1 cellular context compared by ENCODE assay signal in the genomic region with DNA sequence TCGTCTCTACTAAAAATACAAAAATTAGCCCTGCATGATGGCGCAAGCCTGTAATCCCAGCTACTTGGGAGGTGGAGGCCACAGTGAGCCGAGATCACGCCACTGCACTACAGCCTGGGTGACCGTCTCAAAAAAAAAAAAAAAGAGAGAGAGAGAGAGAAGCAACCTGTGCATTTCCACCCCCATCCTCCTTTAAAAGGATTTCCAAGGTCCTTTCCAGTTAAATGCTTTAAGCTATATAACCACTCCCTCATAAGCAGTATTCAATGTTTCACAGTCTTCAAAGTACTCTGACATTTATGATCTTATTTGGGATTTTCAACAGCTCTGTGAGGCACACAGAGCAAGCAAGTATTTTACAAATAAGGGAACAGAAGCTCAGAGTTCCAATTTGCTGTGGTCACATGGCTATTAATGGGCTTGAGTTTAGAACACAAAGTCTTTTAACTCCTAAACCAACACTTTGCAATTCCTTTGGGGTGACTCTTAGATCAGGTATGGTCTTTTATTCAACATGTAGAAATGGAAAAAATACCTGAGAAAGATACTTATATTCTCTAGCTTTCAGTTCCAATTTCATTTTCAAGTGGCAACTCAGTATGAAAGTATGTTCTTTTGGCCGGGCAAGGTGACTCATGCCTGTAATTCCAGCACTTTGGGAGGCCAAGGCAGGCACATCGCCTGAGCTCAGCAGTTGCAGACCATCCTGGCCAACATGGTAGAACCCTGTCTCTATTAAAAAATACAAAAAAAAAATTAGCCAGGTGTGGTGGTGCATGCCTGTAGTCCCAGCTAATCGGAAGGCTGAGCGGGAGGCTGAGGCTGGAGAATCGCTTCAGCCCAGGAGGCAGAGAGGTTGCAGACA.
TF ChIP-seq lines count a peak whose summit lies in the region.

No MANE protein-coding gene starts in this region.

TF ChIP-seq in GM23338, 12 proteins besides CTCF, POLR2A, EP300 and RAD21 (continued from another document):
- TF ChIP-seq, protein P1, sequence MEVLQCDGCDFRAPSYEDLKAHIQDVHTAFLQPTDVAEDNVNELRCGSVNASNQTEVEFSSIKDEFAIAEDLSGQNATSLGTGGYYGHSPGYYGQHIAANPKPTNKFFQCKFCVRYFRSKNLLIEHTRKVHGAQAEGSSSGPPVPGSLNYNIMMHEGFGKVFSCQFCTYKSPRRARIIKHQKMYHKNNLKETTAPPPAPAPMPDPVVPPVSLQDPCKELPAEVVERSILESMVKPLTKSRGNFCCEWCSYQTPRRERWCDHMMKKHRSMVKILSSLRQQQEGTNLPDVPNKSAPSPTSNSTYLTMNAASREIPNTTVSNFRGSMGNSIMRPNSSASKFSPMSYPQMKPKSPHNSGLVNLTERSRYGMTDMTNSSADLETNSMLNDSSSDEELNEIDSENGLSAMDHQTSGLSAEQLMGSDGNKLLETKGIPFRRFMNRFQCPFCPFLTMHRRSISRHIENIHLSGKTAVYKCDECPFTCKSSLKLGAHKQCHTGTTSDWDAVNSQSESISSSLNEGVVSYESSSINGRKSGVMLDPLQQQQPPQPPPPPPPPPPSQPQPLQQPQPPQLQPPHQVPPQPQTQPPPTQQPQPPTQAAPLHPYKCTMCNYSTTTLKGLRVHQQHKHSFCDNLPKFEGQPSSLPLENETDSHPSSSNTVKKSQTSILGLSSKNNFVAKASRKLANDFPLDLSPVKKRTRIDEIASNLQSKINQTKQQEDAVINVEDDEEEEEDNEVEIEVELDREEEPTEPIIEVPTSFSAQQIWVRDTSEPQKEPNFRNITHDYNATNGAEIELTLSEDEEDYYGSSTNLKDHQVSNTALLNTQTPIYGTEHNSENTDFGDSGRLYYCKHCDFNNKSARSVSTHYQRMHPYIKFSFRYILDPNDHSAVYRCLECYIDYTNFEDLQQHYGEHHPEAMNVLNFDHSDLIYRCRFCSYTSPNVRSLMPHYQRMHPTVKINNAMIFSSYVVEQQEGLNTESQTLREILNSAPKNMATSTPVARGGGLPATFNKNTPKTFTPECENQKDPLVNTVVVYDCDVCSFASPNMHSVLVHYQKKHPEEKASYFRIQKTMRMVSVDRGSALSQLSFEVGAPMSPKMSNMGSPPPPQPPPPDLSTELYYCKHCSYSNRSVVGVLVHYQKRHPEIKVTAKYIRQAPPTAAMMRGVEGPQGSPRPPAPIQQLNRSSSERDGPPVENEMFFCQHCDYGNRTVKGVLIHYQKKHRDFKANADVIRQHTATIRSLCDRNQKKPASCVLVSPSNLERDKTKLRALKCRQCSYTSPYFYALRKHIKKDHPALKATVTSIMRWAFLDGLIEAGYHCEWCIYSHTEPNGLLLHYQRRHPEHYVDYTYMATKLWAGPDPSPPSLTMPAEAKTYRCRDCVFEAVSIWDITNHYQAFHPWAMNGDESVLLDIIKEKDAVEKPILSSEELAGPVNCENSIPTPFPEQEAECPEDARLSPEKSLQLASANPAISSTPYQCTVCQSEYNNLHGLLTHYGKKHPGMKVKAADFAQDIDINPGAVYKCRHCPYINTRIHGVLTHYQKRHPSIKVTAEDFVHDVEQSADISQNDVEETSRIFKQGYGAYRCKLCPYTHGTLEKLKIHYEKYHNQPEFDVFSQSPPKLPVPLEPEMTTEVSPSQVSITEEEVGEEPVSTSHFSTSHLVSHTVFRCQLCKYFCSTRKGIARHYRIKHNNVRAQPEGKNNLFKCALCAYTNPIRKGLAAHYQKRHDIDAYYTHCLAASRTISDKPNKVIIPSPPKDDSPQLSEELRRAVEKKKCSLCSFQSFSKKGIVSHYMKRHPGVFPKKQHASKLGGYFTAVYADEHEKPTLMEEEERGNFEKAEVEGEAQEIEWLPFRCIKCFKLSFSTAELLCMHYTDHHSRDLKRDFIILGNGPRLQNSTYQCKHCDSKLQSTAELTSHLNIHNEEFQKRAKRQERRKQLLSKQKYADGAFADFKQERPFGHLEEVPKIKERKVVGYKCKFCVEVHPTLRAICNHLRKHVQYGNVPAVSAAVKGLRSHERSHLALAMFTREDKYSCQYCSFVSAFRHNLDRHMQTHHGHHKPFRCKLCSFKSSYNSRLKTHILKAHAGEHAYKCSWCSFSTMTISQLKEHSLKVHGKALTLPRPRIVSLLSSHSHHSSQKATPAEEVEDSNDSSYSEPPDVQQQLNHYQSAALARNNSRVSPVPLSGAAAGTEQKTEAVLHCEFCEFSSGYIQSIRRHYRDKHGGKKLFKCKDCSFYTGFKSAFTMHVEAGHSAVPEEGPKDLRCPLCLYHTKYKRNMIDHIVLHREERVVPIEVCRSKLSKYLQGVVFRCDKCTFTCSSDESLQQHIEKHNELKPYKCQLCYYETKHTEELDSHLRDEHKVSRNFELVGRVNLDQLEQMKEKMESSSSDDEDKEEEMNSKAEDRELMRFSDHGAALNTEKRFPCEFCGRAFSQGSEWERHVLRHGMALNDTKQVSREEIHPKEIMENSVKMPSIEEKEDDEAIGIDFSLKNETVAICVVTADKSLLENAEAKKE (CRISPR knock-in tag; IDR thresholded peaks at IDR 0.05), result no peak
- TF ChIP-seq, protein P2, sequence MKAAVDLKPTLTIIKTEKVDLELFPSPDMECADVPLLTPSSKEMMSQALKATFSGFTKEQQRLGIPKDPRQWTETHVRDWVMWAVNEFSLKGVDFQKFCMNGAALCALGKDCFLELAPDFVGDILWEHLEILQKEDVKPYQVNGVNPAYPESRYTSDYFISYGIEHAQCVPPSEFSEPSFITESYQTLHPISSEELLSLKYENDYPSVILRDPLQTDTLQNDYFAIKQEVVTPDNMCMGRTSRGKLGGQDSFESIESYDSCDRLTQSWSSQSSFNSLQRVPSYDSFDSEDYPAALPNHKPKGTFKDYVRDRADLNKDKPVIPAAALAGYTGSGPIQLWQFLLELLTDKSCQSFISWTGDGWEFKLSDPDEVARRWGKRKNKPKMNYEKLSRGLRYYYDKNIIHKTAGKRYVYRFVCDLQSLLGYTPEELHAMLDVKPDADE (IDR thresholded peaks at IDR 0.05), result no peak
- no peak for TF ChIP-seq NANOG (IDR thresholded peaks at IDR 0.05; ENCODE audit: borderline replicate concordance)
- TF ChIP-seq EZH2 (IDR thresholded peaks at IDR 0.05; ENCODE audit: low read depth, unreplicated experiment), result no peak
- TF ChIP-seq POLR2AphosphoS5 (IDR thresholded peaks at IDR 0.05; ENCODE audit: low read depth), result no peak
- TF ChIP-seq CREB1 (CRISPR knock-in tag; IDR thresholded peaks at IDR 0.05; ENCODE audit: low read depth), result no peak
- TF ChIP-seq ZNF331 (CRISPR knock-in tag; IDR thresholded peaks at IDR 0.05; ENCODE audit: low read depth), result no peak
- TF ChIP-seq EZH2phosphoT487 (IDR thresholded peaks at IDR 0.05; ENCODE audit: unreplicated experiment), result no peak
- no peak for TF ChIP-seq STAT1 (IDR thresholded peaks at IDR 0.05; ENCODE audit: unreplicated experiment)
- TF ChIP-seq JUNB (IDR thresholded peaks at IDR 0.05; ENCODE audit: unreplicated experiment), result no peak
